ENCODE assay signal across 1 cellular context in the genomic region with DNA sequence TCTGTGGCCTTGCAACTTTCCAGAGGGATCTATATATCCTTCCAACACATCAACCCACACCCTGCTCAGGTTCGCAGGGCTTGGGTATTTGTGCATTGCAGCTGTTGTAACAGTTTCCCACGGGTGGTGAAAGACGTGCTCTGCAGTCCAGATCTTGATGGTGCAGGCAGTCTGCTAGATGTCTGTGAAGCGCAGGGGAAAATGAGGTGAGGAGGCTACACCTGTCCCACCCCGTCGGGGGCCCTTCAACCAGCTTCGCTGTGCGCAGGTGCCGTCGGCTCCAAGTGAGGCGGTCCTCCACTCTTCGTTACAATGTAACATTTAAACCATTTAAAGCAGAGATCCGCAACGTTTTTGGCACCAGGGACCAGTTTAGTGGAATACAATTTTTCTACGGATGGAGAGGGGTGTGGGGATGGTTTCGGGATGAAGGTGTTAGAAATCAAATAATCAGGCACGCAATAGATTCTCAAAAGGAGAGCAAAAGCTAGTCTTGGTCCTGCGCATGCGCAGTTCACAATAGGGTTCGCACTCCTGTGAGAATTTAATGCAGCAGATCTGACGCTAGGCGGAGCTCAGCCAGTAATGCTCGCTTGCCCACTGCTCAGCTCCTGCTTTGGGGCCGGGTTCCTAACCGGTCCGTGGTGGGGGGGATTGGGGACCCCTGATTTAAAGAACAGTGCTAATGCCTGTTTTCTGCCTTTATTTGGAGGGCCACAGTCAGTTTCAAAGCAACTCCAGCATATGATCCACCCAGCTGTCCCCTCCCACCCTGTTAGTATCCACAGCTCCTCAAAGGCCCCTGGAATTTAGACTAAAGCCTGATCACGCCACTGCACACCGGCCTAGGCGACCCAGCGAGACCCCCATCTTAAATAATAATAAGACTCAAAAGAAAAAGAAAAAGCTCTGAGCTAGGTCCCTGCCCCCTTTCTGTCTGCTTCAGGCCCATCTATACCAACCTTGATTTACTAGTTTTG.
TF ChIP-seq lines count a peak whose summit lies in the region.

No MANE protein-coding gene starts in this region.

TF ChIP-seq in K562, 482 proteins besides CTCF, POLR2A, EP300 and RAD21 (continued from another document and continues in another):
- TF ChIP-seq, protein P1, sequence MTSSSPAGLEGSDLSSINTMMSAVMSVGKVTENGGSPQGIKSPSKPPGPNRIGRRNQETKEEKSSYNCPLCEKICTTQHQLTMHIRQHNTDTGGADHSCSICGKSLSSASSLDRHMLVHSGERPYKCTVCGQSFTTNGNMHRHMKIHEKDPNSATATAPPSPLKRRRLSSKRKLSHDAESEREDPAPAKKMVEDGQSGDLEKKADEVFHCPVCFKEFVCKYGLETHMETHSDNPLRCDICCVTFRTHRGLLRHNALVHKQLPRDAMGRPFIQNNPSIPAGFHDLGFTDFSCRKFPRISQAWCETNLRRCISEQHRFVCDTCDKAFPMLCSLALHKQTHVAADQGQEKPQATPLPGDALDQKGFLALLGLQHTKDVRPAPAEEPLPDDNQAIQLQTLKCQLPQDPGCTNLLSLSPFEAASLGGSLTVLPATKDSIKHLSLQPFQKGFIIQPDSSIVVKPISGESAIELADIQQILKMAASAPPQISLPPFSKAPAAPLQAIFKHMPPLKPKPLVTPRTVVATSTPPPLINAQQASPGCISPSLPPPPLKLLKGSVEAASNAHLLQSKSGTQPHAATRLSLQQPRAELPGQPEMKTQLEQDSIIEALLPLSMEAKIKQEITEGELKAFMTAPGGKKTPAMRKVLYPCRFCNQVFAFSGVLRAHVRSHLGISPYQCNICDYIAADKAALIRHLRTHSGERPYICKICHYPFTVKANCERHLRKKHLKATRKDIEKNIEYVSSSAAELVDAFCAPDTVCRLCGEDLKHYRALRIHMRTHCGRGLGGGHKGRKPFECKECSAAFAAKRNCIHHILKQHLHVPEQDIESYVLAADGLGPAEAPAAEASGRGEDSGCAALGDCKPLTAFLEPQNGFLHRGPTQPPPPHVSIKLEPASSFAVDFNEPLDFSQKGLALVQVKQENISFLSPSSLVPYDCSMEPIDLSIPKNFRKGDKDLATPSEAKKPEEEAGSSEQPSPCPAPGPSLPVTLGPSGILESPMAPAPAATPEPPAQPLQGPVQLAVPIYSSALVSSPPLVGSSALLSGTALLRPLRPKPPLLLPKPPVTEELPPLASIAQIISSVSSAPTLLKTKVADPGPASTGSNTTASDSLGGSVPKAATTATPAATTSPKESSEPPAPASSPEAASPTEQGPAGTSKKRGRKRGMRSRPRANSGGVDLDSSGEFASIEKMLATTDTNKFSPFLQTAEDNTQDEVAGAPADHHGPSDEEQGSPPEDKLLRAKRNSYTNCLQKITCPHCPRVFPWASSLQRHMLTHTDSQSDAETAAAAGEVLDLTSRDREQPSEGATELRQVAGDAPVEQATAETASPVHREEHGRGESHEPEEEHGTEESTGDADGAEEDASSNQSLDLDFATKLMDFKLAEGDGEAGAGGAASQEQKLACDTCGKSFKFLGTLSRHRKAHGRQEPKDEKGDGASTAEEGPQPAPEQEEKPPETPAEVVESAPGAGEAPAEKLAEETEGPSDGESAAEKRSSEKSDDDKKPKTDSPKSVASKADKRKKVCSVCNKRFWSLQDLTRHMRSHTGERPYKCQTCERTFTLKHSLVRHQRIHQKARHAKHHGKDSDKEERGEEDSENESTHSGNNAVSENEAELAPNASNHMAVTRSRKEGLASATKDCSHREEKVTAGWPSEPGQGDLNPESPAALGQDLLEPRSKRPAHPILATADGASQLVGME (CRISPR knock-in tag; IDR thresholded peaks at IDR 0.05): peak; percentile 27; the same call in 1 of the 2 replicates
- TF ChIP-seq ZNF740 (CRISPR knock-in tag; IDR thresholded peaks at IDR 0.05) (no peak), ZNF740 (tag; IDR thresholded peaks at IDR 0.05) (peak in 1 of 2 experiments; percentile 78; a peak in 2 of 4 replicates), EZH2 (IDR thresholded peaks at IDR 0.05; ENCODE audit: borderline replicate concordance, low read depth, low read length) (no peak), SMC3 (conservative IDR thresholded peaks at IDR 0.05; ENCODE audit: insufficient read depth, low read depth, low read length) (peak; percentile 76), ATF7 (IDR thresholded peaks at IDR 0.05) (peak; percentile 41; the same call in 1 of the 2 replicates), TCF3 (CRISPR knock-in tag; IDR thresholded peaks at IDR 0.05) (0 out of 2 replicates have a peak, but pooled peaks have one; percentile 11), CC2D1A (IDR thresholded peaks at IDR 0.05) (peak; percentile 97), ATF1 (CRISPR knock-in tag; IDR thresholded peaks at IDR 0.05) (no peak), ATF1 (tag; IDR thresholded peaks at IDR 0.05) (peak; percentile 28), NBN (IDR thresholded peaks at IDR 0.05; ENCODE audit: low read depth) (peak; percentile 31; the same call in 1 of the 2 replicates), ZBTB2 (IDR thresholded peaks at IDR 0.05) (peak; percentile 100), ZKSCAN1 (IDR thresholded peaks at IDR 0.05; ENCODE audit: low read depth, low read length) (peak; percentile 42; the same call in 1 of the 2 replicates), MTA3 (IDR thresholded peaks at IDR 0.05; ENCODE audit: borderline replicate concordance) (0 out of 2 replicates have a peak, but pooled peaks have one; percentile 29), MEIS2 (IDR thresholded peaks at IDR 0.05; ENCODE audit: partially characterized antibody) (peak; percentile 92), POU5F1 (IDR thresholded peaks at IDR 0.05; ENCODE audit: borderline replicate concordance, low read depth, low read length, partially characterized antibody) (peak; percentile 67), TEAD1 (CRISPR knock-in tag; IDR thresholded peaks at IDR 0.05) (peak in 1 of 2 experiments; percentile 58; a peak in 1 of 4 replicates), CSDE1 (IDR thresholded peaks at IDR 0.05) (no peak), HDAC1 (IDR thresholded peaks at IDR 0.05) (0 out of 4 replicates have a peak, but pooled peaks of 1 of the 2 experiments have one; percentile 40), GABPB1 (CRISPR knock-in tag; IDR thresholded peaks at IDR 0.05) (peak; percentile 24; the same call in 1 of the 2 replicates), CXXC5 (CRISPR knock-in tag; IDR thresholded peaks at IDR 0.05) (peak; percentile 74), ZBTB5 (IDR thresholded peaks at IDR 0.05) (peak; percentile 92), NRF1 (conservative IDR thresholded peaks at IDR 0.05 in 1 of 2, IDR thresholded peaks at IDR 0.05 in 1 of 2) (peak; percentile 99), ETV6 (IDR thresholded peaks at IDR 0.05; ENCODE audit: borderline replicate concordance in 1 of 2, low read depth in 2 of 2, low read length in 1 of 2) (peak in 1 of 2 experiments; percentile 18; a peak in 1 of 4 replicates), ETV6 (CRISPR knock-in tag; IDR thresholded peaks at IDR 0.05; ENCODE audit: borderline replicate concordance) (no peak), SP1 (CRISPR knock-in tag; IDR thresholded peaks at IDR 0.05) (peak; percentile 32; the same call in 1 of the 2 replicates), SOX6 (IDR thresholded peaks at IDR 0.05) (0 out of 2 replicates have a peak, but pooled peaks have one; percentile 13), NFATC3 (IDR thresholded peaks at IDR 0.05) (no peak), ZNF699 (CRISPR knock-in tag; IDR thresholded peaks at IDR 0.05; ENCODE audit: insufficient replicate concordance) (no peak), HNRNPL (IDR thresholded peaks at IDR 0.05; ENCODE audit: low read depth, low read length) (no peak), NCOA6 (IDR thresholded peaks at IDR 0.05) (peak; percentile 68), TARDBP (IDR thresholded peaks at IDR 0.05) (peak; percentile 26; the same call in 1 of the 2 replicates), DEAF1 (CRISPR knock-in tag; IDR thresholded peaks at IDR 0.05) (0 out of 2 replicates have a peak, but pooled peaks have one; percentile 45)
- TF ChIP-seq, protein P2, sequence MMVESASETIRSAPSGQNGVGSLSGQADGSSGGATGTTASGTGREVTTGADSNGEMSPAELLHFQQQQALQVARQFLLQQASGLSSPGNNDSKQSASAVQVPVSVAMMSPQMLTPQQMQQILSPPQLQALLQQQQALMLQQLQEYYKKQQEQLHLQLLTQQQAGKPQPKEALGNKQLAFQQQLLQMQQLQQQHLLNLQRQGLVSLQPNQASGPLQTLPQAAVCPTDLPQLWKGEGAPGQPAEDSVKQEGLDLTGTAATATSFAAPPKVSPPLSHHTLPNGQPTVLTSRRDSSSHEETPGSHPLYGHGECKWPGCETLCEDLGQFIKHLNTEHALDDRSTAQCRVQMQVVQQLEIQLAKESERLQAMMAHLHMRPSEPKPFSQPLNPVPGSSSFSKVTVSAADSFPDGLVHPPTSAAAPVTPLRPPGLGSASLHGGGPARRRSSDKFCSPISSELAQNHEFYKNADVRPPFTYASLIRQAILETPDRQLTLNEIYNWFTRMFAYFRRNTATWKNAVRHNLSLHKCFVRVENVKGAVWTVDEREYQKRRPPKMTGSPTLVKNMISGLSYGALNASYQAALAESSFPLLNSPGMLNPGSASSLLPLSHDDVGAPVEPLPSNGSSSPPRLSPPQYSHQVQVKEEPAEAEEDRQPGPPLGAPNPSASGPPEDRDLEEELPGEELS (CRISPR knock-in tag; IDR thresholded peaks at IDR 0.05; ENCODE audit: borderline replicate concordance): peak; percentile 75; the same call in 1 of the 2 replicates
- TF ChIP-seq, protein P3, sequence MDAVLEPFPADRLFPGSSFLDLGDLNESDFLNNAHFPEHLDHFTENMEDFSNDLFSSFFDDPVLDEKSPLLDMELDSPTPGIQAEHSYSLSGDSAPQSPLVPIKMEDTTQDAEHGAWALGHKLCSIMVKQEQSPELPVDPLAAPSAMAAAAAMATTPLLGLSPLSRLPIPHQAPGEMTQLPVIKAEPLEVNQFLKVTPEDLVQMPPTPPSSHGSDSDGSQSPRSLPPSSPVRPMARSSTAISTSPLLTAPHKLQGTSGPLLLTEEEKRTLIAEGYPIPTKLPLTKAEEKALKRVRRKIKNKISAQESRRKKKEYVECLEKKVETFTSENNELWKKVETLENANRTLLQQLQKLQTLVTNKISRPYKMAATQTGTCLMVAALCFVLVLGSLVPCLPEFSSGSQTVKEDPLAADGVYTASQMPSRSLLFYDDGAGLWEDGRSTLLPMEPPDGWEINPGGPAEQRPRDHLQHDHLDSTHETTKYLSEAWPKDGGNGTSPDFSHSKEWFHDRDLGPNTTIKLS (IDR thresholded peaks at IDR 0.05; ENCODE audit: borderline replicate concordance, low read depth): 0 out of 2 replicates have a peak, but pooled peaks have one; percentile 23
- TF ChIP-seq, protein P4, sequence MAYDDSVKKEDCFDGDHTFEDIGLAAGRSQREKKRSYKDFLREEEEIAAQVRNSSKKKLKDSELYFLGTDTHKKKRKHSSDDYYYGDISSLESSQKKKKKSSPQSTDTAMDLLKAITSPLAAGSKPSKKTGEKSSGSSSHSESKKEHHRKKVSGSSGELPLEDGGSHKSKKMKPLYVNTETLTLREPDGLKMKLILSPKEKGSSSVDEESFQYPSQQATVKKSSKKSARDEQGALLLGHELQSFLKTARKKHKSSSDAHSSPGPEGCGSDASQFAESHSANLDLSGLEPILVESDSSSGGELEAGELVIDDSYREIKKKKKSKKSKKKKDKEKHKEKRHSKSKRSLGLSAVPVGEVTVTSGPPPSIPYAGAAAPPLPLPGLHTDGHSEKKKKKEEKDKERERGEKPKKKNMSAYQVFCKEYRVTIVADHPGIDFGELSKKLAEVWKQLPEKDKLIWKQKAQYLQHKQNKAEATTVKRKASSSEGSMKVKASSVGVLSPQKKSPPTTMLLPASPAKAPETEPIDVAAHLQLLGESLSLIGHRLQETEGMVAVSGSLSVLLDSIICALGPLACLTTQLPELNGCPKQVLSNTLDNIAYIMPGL (CRISPR knock-in tag; IDR thresholded peaks at IDR 0.05): peak; percentile 56; the same call in 1 of the 2 replicates
